Comparison of ENCODE assay signal across 22 cellular contexts in the genomic region with DNA sequence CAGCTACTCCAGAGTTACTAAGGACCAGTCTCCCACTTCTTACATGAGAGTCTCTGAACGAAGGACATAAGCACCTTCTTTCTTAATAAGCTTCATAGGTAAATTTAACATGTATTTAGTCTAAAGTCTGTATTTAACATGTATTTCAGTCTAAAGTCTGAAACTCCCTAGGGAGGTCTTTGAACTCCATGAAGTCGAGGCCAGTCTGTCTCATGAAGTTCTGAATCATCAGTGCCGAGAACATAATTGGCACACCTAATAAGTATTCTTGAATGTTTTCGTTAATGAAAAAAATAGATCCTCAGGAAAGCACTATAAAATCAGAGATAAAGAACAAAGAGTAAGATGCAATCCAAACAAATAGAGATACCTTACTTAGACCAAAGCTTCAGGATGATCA.
"Had no signal": no experiment of that assay in that cellular context is flagged by ENCODE, and none has a peak within 500 bp of the region (broad histone marks: within the 10 kb centered on the region; RNA-seq: fewer than 3 reads in every experiment).

No MANE protein-coding gene starts in this region.

- H3K4me1 ChIP-seq: SJSA1 had no signal

- H3K36me3 ChIP-seq: SJSA1 had no signal

- H3K27me3 ChIP-seq: SJSA1 had no signal

- H3K9ac ChIP-seq: KMS-11 had no signal

- H3K9me3 ChIP-seq: SJSA1 had no signal

- DNase-seq: Kasumi-1, MM.1S, NCI-H1092 treated with DMSO at 0.1 percent for 48 hours, NCI-H1436, NCI-H187, NCI-H2029, NCI-H2081 treated with DMSO at 0.1 percent for 48 hours, NCI-H2171, NCI-H226, NCI-H446, NCI-H510A, NCI-H524 treated with DMSO at 0.1 percent for 48 hours, NCI-H69, NCI-H774, Right ventricle myocardium superior, RPMI8226, SIG-M5 had no signal

- H3K4me3 ChIP-seq: K562, SJSA1, SK-N-MC had no signal

- H3K4me2 ChIP-seq: KMS-11 had no signal

- H3K27ac ChIP-seq: HL-60, KMS-11, SJSA1, SK-N-MC had no signal
